In genomic region chr1:41611932-41612450, GRCh38 we compare ENCODE assay signal across 1 cellular context.
TF ChIP-seq lines count a peak whose summit lies in the region.

No MANE protein-coding gene starts in this region.

TF ChIP-seq in IMR-90, 13 proteins besides CTCF, POLR2A, EP300 and RAD21:
- TF ChIP-seq FOS (IDR thresholded peaks at IDR 0.05; ENCODE audit: low read depth, low read length) (no peak), RFX5 (IDR thresholded peaks at IDR 0.05; ENCODE audit: low read depth, low read length) (no peak), USF2 (IDR thresholded peaks at IDR 0.05; ENCODE audit: low read depth, low read length) (no peak), CEBPB (IDR thresholded peaks at IDR 0.05; ENCODE audit: low read depth, low read length) (no peak)
